Comparison of ENCODE assay signal across 17 cellular contexts in the genomic region with DNA sequence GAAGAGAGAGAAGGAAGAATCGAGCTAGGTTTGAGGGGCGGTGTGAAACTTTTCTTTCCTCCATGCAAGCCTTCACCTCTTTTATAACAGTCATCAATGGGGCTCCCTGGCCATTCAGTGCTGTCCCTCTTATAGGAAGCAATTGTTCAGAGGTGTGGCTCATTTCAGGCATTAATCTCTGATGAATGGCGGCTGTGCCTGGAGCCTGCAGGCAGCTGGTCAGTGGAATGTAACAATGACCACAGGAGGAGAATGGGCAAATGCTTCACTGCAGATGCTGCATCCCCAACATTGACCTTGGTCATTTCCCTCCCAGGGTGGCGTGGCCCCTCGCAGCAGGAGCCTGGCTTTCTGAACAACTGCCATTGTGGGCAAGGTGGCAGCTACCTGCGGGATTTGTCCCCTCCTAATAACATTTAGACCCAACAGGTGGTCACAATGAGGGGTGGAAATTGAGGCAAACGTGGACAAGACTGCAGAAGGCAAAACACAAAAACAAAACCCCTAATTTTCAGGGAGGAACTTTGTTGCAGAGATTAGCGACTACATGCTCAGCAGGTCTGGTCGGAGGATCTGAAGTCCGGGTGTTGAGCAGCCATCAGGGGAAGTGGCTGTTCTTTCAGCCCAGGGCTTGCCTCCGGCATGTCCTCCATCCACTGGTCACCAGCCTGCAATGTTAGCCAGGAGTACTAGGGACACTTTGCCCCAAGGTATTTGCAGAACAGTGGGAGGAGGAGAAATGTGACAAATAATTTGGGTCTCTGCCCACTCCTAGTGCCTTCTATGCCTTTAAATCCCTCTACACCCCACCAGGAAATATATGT.
DNase-seq lines count a peak whose midpoint lies in the region; ATAC-seq and TF ChIP-seq lines count a peak whose summit lies in the region.
"Had no signal": no experiment of that assay in that cellular context is flagged by ENCODE, and none has a peak within 500 bp of the region (broad histone marks: within the 10 kb centered on the region; RNA-seq: fewer than 3 reads in every experiment).

No MANE protein-coding gene starts in this region.

- H3K4me1 ChIP-seq in ascending aorta, result no peaks in the 10 kb centered on the region
- H3K4me1 ChIP-seq: A549, BE2C had no signal

- intact Hi-C loops in Right ventricle myocardium inferior (cut with DNase I), result no loop called here
- intact Hi-C loops in ascending aorta (cut with DNase I), result no loop called here

- DNase-seq in LNCaP clone FGC (ENCODE audit: low read depth) (peak; percentile 11), SW480 (ENCODE audit: low spot score) (peak; percentile 25), myocyte (ENCODE audit: low read depth) (peak; percentile 75), retina (peak; percentile 37), Right ventricle myocardium inferior (ENCODE audit: missing footprints) (no peak), ascending aorta (ENCODE audit: low spot score in 2 of 2) (no peak), mucosa of gallbladder (ENCODE audit: low spot score) (no peak)
- DNase-seq: BE2C; CD4-positive, alpha-beta memory T cell; DMS79; GOT3; HCEC 1CT had no signal

- TF ChIP-seq CTCF in LNCaP clone FGC (IDR thresholded peaks at IDR 0.05; ENCODE audit: control insufficient read depth, extremely low read depth, insufficient read depth), result no peak
- no peak for TF ChIP-seq CTCF in ascending aorta (IDR thresholded peaks at IDR 0.05)

- no peak overlapping the region for H3K27ac ChIP-seq in ascending aorta
- H3K27ac ChIP-seq: A549, C4-2B had no signal

- H3K4me3 ChIP-seq in LNCaP clone FGC (ENCODE audit: low read depth, low read length), result no peak overlapping the region
- no peak overlapping the region for H3K4me3 ChIP-seq in ascending aorta
- H3K4me3 ChIP-seq: A549, GM12878 had no signal

- no peaks in the 10 kb centered on the region for H3K36me3 ChIP-seq in ascending aorta
- H3K36me3 ChIP-seq: BE2C had no signal

- no peaks in the 10 kb centered on the region for H3K27me3 ChIP-seq in ascending aorta

- ATAC-seq in Right ventricle myocardium inferior (no peak), GM18861 (IDR thresholded peaks at IDR 0.05; ENCODE audit: unreplicated experiment) (no peak)
- ATAC-seq: A549, GM12878, HepG2 had no signal

- no peaks in the 10 kb centered on the region for H3K9me3 ChIP-seq in ascending aorta
- H3K9me3 ChIP-seq: A549, BE2C had no signal

Comparison
In these comparisons a context has a peak if more than half of its experiments do, and no peak if none do; other contexts are left out.
1. DNase-seq: peak in LNCaP clone FGC (single experiment), SW480 (single experiment), myocyte (single experiment) and retina (single experiment); none in Right ventricle myocardium inferior (single experiment), ascending aorta (0 of 2) and mucosa of gallbladder (single experiment).